In the genomic region with DNA sequence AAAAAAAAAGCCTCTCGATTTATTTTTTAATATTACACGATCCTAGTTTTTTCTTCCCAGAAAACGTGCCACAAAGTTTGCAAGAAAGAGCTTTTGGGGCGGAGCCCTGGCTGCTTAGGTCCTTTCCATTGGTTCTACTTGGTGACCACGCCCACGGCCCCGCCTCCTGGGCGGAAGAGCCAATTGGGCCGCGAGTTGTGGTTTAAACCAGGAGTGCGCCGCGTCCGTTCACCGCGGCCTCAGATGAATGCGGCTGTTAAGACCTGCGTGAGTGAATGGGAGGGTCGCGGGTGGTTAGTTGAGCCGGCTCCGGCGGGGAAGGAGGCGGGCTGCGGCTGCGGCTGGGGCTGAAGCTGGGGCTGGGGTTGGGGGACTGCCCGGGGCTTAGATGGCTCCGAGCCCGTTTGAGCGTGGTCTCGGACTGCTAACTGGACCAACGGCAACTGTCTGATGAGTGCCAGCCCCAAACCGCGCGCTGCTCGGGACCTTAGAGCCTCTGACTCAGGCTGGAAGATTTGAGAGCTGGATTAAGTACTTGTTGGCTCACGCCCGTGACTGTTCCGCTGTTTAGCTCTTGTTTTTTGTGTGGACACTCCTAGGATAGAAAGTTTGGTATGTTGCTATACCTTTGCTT, we compare ENCODE assay signal across 1 cellular context.
A peak's percentile ranks its signal among the peaks of the same experiment; 100 is the strongest.
TF ChIP-seq lines count a peak whose summit lies in the region.

A gene (plus strand): TSS at position 231 of the 634 bp plus-strand sequence. CDS start 458 bp downstream, outside the sequence.

TF ChIP-seq in HepG2, 621 proteins besides CTCF, POLR2A, EP300 and RAD21 (continued from another document):
- TF ChIP-seq, protein P1, sequence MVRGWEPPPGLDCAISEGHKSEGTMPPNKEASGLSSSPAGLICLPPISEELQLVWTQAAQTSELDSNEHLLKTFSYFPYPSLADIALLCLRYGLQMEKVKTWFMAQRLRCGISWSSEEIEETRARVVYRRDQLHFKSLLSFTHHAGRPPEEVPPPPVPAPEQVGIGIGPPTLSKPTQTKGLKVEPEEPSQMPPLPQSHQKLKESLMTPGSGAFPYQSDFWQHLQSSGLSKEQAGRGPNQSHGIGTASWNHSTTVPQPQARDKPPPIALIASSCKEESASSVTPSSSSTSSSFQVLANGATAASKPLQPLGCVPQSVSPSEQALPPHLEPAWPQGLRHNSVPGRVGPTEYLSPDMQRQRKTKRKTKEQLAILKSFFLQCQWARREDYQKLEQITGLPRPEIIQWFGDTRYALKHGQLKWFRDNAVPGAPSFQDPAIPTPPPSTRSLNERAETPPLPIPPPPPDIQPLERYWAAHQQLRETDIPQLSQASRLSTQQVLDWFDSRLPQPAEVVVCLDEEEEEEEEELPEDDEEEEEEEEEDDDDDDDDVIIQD (CRISPR knock-in tag; IDR thresholded peaks at IDR 0.05; ENCODE audit: low read depth), result peak; percentile 23; the same call in 1 of the 2 replicates
- TF ChIP-seq ZNF564 (CRISPR knock-in tag; IDR thresholded peaks at IDR 0.05), result no peak
